Comparison of ENCODE assay signal across 24 cellular contexts in the genomic region with DNA sequence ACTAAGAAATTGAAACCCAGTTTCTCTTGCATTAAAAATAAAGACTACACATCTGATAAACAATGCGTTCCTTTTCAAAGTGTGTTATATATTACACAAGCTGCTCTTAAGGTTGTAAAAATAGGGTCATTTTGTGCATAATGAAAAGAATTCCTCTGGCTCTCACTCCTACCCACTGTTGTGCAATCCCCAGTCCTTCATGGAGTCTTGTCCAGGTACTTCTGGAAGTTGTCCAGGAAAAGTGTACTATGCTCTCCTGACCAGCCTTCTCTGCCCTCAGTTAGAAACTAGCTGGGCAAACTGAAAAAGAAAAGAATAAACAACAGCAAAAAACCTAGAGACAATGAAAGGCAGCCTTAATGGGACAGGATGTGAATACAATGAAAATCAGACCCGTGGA.
DNase-seq lines count a peak whose midpoint lies in the region; ATAC-seq and TF ChIP-seq lines count a peak whose summit lies in the region.
"Had no signal": no experiment of that assay in that cellular context is flagged by ENCODE, and none has a peak within 500 bp of the region (broad histone marks: within the 10 kb centered on the region; RNA-seq: fewer than 3 reads in every experiment).

No MANE protein-coding gene starts in this region.

- DNase-seq in left cardiac atrium (no peak), left ventricle myocardium inferior (no peak), fibroblast of the aortic adventitia (ENCODE audit: low read depth) (peak; percentile 21), lower lobe of right lung (no peak)
- DNase-seq: activated CD4-positive, alpha-beta T cell treated with anti-CD3 and anti-CD28 coated beads, Interleukin-2, amount 50 U/mL, for 48 hours; activated CD8-positive, alpha-beta memory T cell treated with anti-CD3 and anti-CD28 coated beads, Interleukin-2, amount 50 U/mL, for 48 hours; amniotic stem cell; CD8-positive, alpha-beta T cell; DMS153; KG1; NCI-H1694 treated with DMSO at 0.1 percent for 48 hours; NCI-H748 treated with DMSO at 0.1 percent for 48 hours; stimulated activated CD4-positive, alpha-beta T cell treated with anti-CD3 and anti-CD28 coated beads, Interleukin-4, amount 100 ng/mL, for 4 hours; stimulated activated naive CD8-positive, alpha-beta T cell treated with anti-CD3 and anti-CD28 coated beads, Interleukin-15, amount 100 ng/mL, for 72 hours; T-helper 9 cell had no signal

- H3K4me3 ChIP-seq in left ventricle myocardium inferior (no peak overlapping the region), fibroblast of the aortic adventitia (ENCODE audit: low read depth, low read length) (no peak overlapping the region), lower lobe of right lung (no peak overlapping the region)
- H3K4me3 ChIP-seq: gastroesophageal sphincter, tibial nerve had no signal

- H3K27me3 ChIP-seq in left ventricle myocardium inferior (ENCODE audit: low read depth) (no peaks in the 10 kb centered on the region), lower lobe of right lung (ENCODE audit: low read depth) (no peaks in the 10 kb centered on the region)
- H3K27me3 ChIP-seq: gastroesophageal sphincter, tibial nerve had no signal

- H3K36me3 ChIP-seq in left ventricle myocardium inferior (no peaks in the 10 kb centered on the region), lower lobe of right lung (no peaks in the 10 kb centered on the region)
- H3K36me3 ChIP-seq: gastroesophageal sphincter, tibial nerve had no signal

- H3K9me3 ChIP-seq in left ventricle myocardium inferior (replicated peaks) (no peaks in the 10 kb centered on the region), lower lobe of right lung (no peaks in the 10 kb centered on the region)
- H3K9me3 ChIP-seq: gastroesophageal sphincter, tibial nerve had no signal

- TF ChIP-seq CTCF in left ventricle myocardium inferior (IDR thresholded peaks at IDR 0.05; ENCODE audit: borderline replicate concordance) (no peak), fibroblast of the aortic adventitia (IDR thresholded peaks at IDR 0.05; ENCODE audit: insufficient read depth, low read length) (no peak), lower lobe of right lung (IDR thresholded peaks at IDR 0.05) (no peak)

- ATAC-seq in left cardiac atrium: peak; percentile 12 to 79
- peak; percentile 62 to 87 for ATAC-seq in lower lobe of right lung
- no peak for ATAC-seq in GM21576 (IDR thresholded peaks at IDR 0.05; ENCODE audit: unreplicated experiment)
- no peak for ATAC-seq in SK-N-SH treated with all-trans-retinoic acid at 6 μM for 48 hours
- ATAC-seq in GM21515 (IDR thresholded peaks at IDR 0.05; ENCODE audit: unreplicated experiment): no peak
- ATAC-seq in GM18511 (IDR thresholded peaks at IDR 0.05; ENCODE audit: unreplicated experiment): no peak
- ATAC-seq: CD8-positive, alpha-beta T cell; gastroesophageal sphincter; HCT116; stimulated activated naive CD8-positive, alpha-beta T cell treated with anti-CD3 and anti-CD28 coated beads, Interleukin-15, amount 100 ng/mL, for 72 hours; WTC11 had no signal

- intact Hi-C loops in left cardiac atrium (cut with DNase I) (no loop called here), left ventricle myocardium inferior (cut with micrococcal nuclease) (no loop called here), lower lobe of right lung (cut with DNase I) (no loop called here)

- H3K27ac ChIP-seq in left ventricle myocardium inferior (replicated peaks) (no peak overlapping the region), lower lobe of right lung (no peak overlapping the region)
- H3K27ac ChIP-seq: 22Rv1, gastroesophageal sphincter, tibial nerve had no signal

- H3K4me1 ChIP-seq in left ventricle myocardium inferior (no peaks in the 10 kb centered on the region), lower lobe of right lung (peaks cover 4% of the 10 kb centered on the region)
- H3K4me1 ChIP-seq: gastroesophageal sphincter had no signal

TF ChIP-seq in SK-N-SH treated with all-trans-retinoic acid at 6 μM for 48 hours, 23 proteins besides CTCF, POLR2A, EP300 and RAD21:
- no peak for TF ChIP-seq ZNF565 (CRISPR knock-in tag; conservative IDR thresholded peaks at IDR 0.05; ENCODE audit: low read depth)
- TF ChIP-seq ESRRG (CRISPR knock-in tag; IDR thresholded peaks at IDR 0.05): no peak
- no peak for TF ChIP-seq CREB5 (CRISPR knock-in tag; IDR thresholded peaks at IDR 0.05; ENCODE audit: low read depth)
- no peak for TF ChIP-seq ZNF8 (CRISPR knock-in tag; IDR thresholded peaks at IDR 0.05)
- TF ChIP-seq CSDC2 (CRISPR knock-in tag; IDR thresholded peaks at IDR 0.05): no peak
- TF ChIP-seq ARNTL (CRISPR knock-in tag; IDR thresholded peaks at IDR 0.05; ENCODE audit: borderline replicate concordance, low read depth): no peak
- TF ChIP-seq PPARA (CRISPR knock-in tag; IDR thresholded peaks at IDR 0.05; ENCODE audit: borderline replicate concordance): no peak
- no peak for TF ChIP-seq BACH2 (CRISPR knock-in tag; IDR thresholded peaks at IDR 0.05; ENCODE audit: borderline replicate concordance)
- TF ChIP-seq SNAI2 (CRISPR knock-in tag; IDR thresholded peaks at IDR 0.05): no peak
- TF ChIP-seq ZNF70 (CRISPR knock-in tag; IDR thresholded peaks at IDR 0.05): no peak
- no peak for TF ChIP-seq ZC3H10 (CRISPR knock-in tag; IDR thresholded peaks at IDR 0.05)
- no peak for TF ChIP-seq OSR1 (CRISPR knock-in tag; IDR thresholded peaks at IDR 0.05)
- TF ChIP-seq POU6F1 (CRISPR knock-in tag; IDR thresholded peaks at IDR 0.05; ENCODE audit: borderline replicate concordance, low read depth): no peak
- no peak for TF ChIP-seq TCF4 (CRISPR knock-in tag; IDR thresholded peaks at IDR 0.05; ENCODE audit: borderline replicate concordance)

Comparison
In these comparisons a context has a peak if more than half of its experiments do, and no peak if none do; other contexts are left out.
1. ATAC-seq: peak in left cardiac atrium (2 of 2) and lower lobe of right lung (2 of 2); none in GM21576 (single experiment), SK-N-SH treated with all-trans-retinoic acid at 6 μM for 48 hours (single experiment), GM21515 (single experiment) and GM18511 (single experiment).